Comparison of ENCODE assay signal across 11 cellular contexts in genomic region chr14:91968280-91968679, GRCh38. TPM values are rescaled to one million over a fixed set of nuclear protein-coding genes. Genes with fewer than 3 reads are reported as not detected.
DNase-seq lines count a peak whose midpoint lies in the region; ATAC-seq lines count a peak whose summit lies in the region.
"Had no signal": no experiment of that assay in that cellular context is flagged by ENCODE, and none has a peak within 500 bp of the region (broad histone marks: within the 10 kb centered on the region; RNA-seq: fewer than 3 reads in every experiment).

No MANE protein-coding gene starts in this region.

- H3K9me3 Mint-ChIP-seq in activated naive CD8-positive, alpha-beta T cell treated with anti-CD3 and anti-CD28 coated beads for 36 hours, result no peaks in the 10 kb centered on the region

- H3K4me3 Mint-ChIP-seq in activated naive CD8-positive, alpha-beta T cell treated with anti-CD3 and anti-CD28 coated beads for 36 hours, result no peak overlapping the region

- H3K4me1 Mint-ChIP-seq in activated naive CD8-positive, alpha-beta T cell treated with anti-CD3 and anti-CD28 coated beads for 36 hours, result peaks cover 15% of the 10 kb centered on the region

- H3K27ac Mint-ChIP-seq in activated naive CD8-positive, alpha-beta T cell treated with anti-CD3 and anti-CD28 coated beads for 36 hours, result peak overlapping the region; percentile 54

- ATAC-seq in GM19023 (IDR thresholded peaks at IDR 0.05; ENCODE audit: unreplicated experiment), result no peak
- ATAC-seq: K562 had no signal

- DNase-seq in activated CD4-positive, CD25-positive, alpha-beta regulatory T cell treated with anti-CD3 and anti-CD28 coated beads, Interleukin-2, amount 50 U/mL, for 16 hours (ENCODE audit: low read depth, low spot score), result peak; percentile 25
- no peak for DNase-seq in activated CD4-positive, CD25-positive, alpha-beta regulatory T cell treated with anti-CD3 and anti-CD28 coated beads, Interleukin-2, amount 50 U/mL, for 72 hours
- DNase-seq in T-helper 22 cell (ENCODE audit: low read depth) (peak; percentile 29), putamen (ENCODE audit: low spot score) (no peak), COLO829 (ENCODE audit: low spot score) (no peak)
- DNase-seq in activated naive CD8-positive, alpha-beta T cell treated with anti-CD3 and anti-CD28 coated beads for 36 hours, result peak; percentile 33
- peak; percentile 10 for DNase-seq in stimulated activated CD8-positive, alpha-beta memory T cell treated with anti-CD3 and anti-CD28 coated beads, Interleukin-12 subunit alpha, Interleukin-12 subunit beta, amount 100 ng/mL, for 24 hours (ENCODE audit: extremely low read depth)
- DNase-seq: NCI-H526, SW 1271 had no signal

- H3K27me3 Mint-ChIP-seq in activated naive CD8-positive, alpha-beta T cell treated with anti-CD3 and anti-CD28 coated beads for 36 hours, result no peaks in the 10 kb centered on the region

- H3K36me3 Mint-ChIP-seq in activated naive CD8-positive, alpha-beta T cell treated with anti-CD3 and anti-CD28 coated beads for 36 hours, result peaks cover 17% of the 10 kb centered on the region

RNA-seq across cellular contexts. Expression of gene FBLN5, which starts 20.8 kb away (rescaled TPM):
- 1 to 10 TPM; 1.3 to 1.6 TPM for total RNA-seq in activated naive CD8-positive, alpha-beta T cell treated with anti-CD3 and anti-CD28 coated beads for 36 hours

Comparison
In these comparisons a context has a peak if more than half of its experiments do, and no peak if none do; other contexts are left out.
1. DNase-seq: peak in activated CD4-positive, CD25-positive, alpha-beta regulatory T cell treated with anti-CD3 and anti-CD28 coated beads, Interleukin-2, amount 50 U/mL, for 16 hours (single experiment), T-helper 22 cell (single experiment), activated naive CD8-positive, alpha-beta T cell treated with anti-CD3 and anti-CD28 coated beads for 36 hours (single experiment) and stimulated activated CD8-positive, alpha-beta memory T cell treated with anti-CD3 and anti-CD28 coated beads, Interleukin-12 subunit alpha, Interleukin-12 subunit beta, amount 100 ng/mL, for 24 hours (single experiment); none in activated CD4-positive, CD25-positive, alpha-beta regulatory T cell treated with anti-CD3 and anti-CD28 coated beads, Interleukin-2, amount 50 U/mL, for 72 hours (single experiment), putamen (single experiment) and COLO829 (single experiment).